21 cellular contexts compared by ENCODE assay signal in the genomic region with DNA sequence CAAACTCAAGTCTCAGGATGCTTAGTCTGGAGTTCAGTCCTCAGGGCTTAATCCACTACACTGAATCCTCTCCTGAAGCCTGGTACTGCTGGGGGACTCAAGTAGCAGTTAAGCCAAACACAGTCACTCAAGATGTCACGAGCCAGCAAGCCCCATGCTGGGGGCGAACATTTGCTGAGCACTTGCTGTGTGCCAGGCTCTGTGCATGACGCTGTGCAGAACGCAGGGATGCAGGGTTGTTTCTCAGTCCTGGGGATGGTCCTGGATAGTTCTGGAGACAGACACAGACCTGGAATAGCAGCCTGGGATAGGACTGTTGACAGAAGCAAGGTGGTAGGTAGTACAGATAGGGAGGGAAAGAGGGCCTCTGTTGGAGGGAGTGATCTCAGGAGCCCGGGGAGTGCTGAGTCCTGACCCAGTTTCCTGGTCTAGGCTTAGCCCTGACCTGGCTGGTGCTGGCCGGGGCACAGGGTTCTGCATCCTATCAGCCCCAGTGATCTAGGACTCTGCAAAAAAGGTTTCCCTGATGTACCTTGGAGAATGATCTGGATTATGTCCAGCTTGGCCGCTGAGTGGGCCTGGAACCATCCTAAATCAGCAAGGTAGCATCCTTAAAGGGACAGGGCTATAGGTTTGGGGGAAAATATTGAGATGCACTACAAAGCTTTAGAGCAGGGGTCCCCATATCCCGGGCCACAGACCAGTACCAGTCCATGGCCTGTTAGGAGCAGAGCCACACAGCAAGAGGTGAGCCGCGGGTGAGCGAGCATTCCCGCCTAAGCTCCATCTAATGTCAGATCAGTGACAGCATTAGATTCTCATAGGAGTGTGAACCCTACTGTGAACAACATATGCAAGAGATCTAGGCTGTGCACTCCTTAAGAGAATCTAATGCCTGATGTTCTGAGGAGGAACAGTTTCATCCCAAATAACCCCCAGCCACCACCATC. TPM values are rescaled to one million over a fixed set of nuclear protein-coding genes. Genes with fewer than 3 reads are reported as not detected.
"Had no signal": no experiment of that assay in that cellular context is flagged by ENCODE, and none has a peak within 500 bp of the region (broad histone marks: within the 10 kb centered on the region; RNA-seq: fewer than 3 reads in every experiment).

No MANE protein-coding gene starts in this region.

- H3K79me2 ChIP-seq: hepatocyte had no signal

- H3K4me1 Mint-ChIP-seq: activated B cell treated with CpG ODN at 0.5 μM for 24 hours, T-cell had no signal

- H3K4me3 Mint-ChIP-seq: activated B cell treated with CpG ODN at 0.5 μM for 24 hours; activated CD4-positive, alpha-beta memory T cell treated with anti-CD3 and anti-CD28 coated beads for 36 hours; activated T-cell treated with anti-CD3 and anti-CD28 coated beads, Interleukin-2, amount 50 U/mL, for 24 hours; mesothelial cell of epicardium; nephron; stimulated activated memory B cell treated with anti-CD40 and anti-IgM and Interleukin-4, amounts not matched to agents 10 μg/mL and 1 μg/mL and 100 μg/mL, for 72 hours; T-cell had no signal

- H3K27ac ChIP-seq: adrenal gland, cardiac muscle cell, epithelial cell of prostate, hepatocyte, lower lobe of right lung, right lobe of liver had no signal

- H3K9me3 ChIP-seq: adrenal gland, lower lobe of right lung, right lobe of liver had no signal

- FAIRE-seq: colon had no signal

- H3K4me2 ChIP-seq: hepatocyte had no signal

- H2AFZ ChIP-seq: hepatocyte had no signal

- ATAC-seq: activated naive CD4-positive, alpha-beta T cell treated with anti-CD3 and anti-CD28 coated beads, Interleukin-2, amount 50 U/mL, for 72 hours; lower lobe of right lung; right lobe of liver; SK-N-SH treated with all-trans-retinoic acid at 6 μM for 48 hours; stimulated activated memory B cell treated with anti-CD40 and anti-IgM and Interleukin-4, amounts not matched to agents 10 μg/mL and 1 μg/mL and 100 μg/mL, for 72 hours; T-cell had no signal

- H3K27me3 ChIP-seq: adrenal gland, cardiac muscle cell, hepatocyte, right lobe of liver had no signal

- H3K9me3 Mint-ChIP-seq: activated B cell treated with CpG ODN at 0.5 μM for 24 hours; activated CD4-positive, alpha-beta memory T cell treated with anti-CD3 and anti-CD28 coated beads for 36 hours; activated naive CD4-positive, alpha-beta T cell treated with anti-CD3 and anti-CD28 coated beads, Interleukin-2, amount 50 U/mL, for 72 hours; activated T-cell treated with anti-CD3 and anti-CD28 coated beads, Interleukin-2, amount 50 U/mL, for 24 hours; mesothelial cell of epicardium; nephron; stimulated activated memory B cell treated with anti-CD40 and anti-IgM and Interleukin-4, amounts not matched to agents 10 μg/mL and 1 μg/mL and 100 μg/mL, for 72 hours; T-cell had no signal

- H3K27ac Mint-ChIP-seq: activated B cell treated with CpG ODN at 0.5 μM for 24 hours; activated CD4-positive, alpha-beta memory T cell treated with anti-CD3 and anti-CD28 coated beads for 36 hours; activated naive CD4-positive, alpha-beta T cell treated with anti-CD3 and anti-CD28 coated beads, Interleukin-2, amount 50 U/mL, for 72 hours; activated T-cell treated with anti-CD3 and anti-CD28 coated beads, Interleukin-2, amount 50 U/mL, for 24 hours; mesothelial cell of epicardium; nephron; T-cell had no signal

- H3K36me3 ChIP-seq: adrenal gland, cardiac muscle cell, lower lobe of right lung, right lobe of liver had no signal

- H3K27me3 Mint-ChIP-seq: activated CD4-positive, alpha-beta memory T cell treated with anti-CD3 and anti-CD28 coated beads for 36 hours; activated T-cell treated with anti-CD3 and anti-CD28 coated beads, Interleukin-2, amount 50 U/mL, for 24 hours had no signal

- H3K4me3 ChIP-seq: adrenal gland, cardiac muscle cell, dorsolateral prefrontal cortex, hepatocyte, lower lobe of right lung, right lobe of liver had no signal

- H3K36me3 Mint-ChIP-seq: activated CD4-positive, alpha-beta memory T cell treated with anti-CD3 and anti-CD28 coated beads for 36 hours; activated naive CD4-positive, alpha-beta T cell treated with anti-CD3 and anti-CD28 coated beads, Interleukin-2, amount 50 U/mL, for 72 hours; mesothelial cell of epicardium; stimulated activated memory B cell treated with anti-CD40 and anti-IgM and Interleukin-4, amounts not matched to agents 10 μg/mL and 1 μg/mL and 100 μg/mL, for 72 hours; T-cell had no signal

- H3K4me1 ChIP-seq: adrenal gland, lower lobe of right lung, right lobe of liver had no signal

- DNase-seq: activated B cell treated with CpG ODN at 0.5 μM for 24 hours; activated CD4-positive, alpha-beta memory T cell treated with anti-CD3 and anti-CD28 coated beads for 36 hours; activated CD4-positive, alpha-beta T cell treated with anti-CD3 and anti-CD28 coated beads for 4 hours; activated T-cell treated with anti-CD3 and anti-CD28 coated beads, Interleukin-2, amount 50 U/mL, for 24 hours; adrenal gland; foreskin fibroblast; lower lobe of right lung; stimulated activated CD4-positive, alpha-beta T cell treated with anti-CD3 and anti-CD28 coated beads, Interleukin-4, amount 100 ng/mL, for 4 hours; T-cell; T-helper 9 cell had no signal

RNA-seq across cellular contexts. Expression of a gene that starts 54.7 kb away (rescaled TPM):
- total RNA-seq: activated B cell treated with CpG ODN at 0.5 μM for 24 hours, cardiac muscle cell had no signal
- polyA plus RNA-seq: cardiac muscle cell had no signal
